Comparison of ENCODE assay signal across 15 cellular contexts in genomic region chr9:113504725-113505590, GRCh38. TPM values are rescaled to one million over a fixed set of nuclear protein-coding genes. Genes with fewer than 3 reads are reported as not detected.
A peak's percentile ranks its signal among the peaks of the same experiment; 100 is the strongest.
DNase-seq lines count a peak whose midpoint lies in the region; ATAC-seq and TF ChIP-seq lines count a peak whose summit lies in the region.
"Had no signal": no experiment of that assay in that cellular context is flagged by ENCODE, and none has a peak within 500 bp of the region (broad histone marks: within the 10 kb centered on the region; RNA-seq: fewer than 3 reads in every experiment).

No MANE protein-coding gene starts in this region.

- H3K79me1 ChIP-seq in neuronal stem cell (ENCODE audit: low read depth, low read length) = no peaks in the 10 kb centered on the region

- H3K4me1 Mint-ChIP-seq in CD4-positive, CD25-positive, alpha-beta regulatory T cell = peaks cover 0 to 6% (median 1%) of the 10 kb centered on the region in 4 donors
- H3K4me1 Mint-ChIP-seq in WTC11 = peaks cover 45% of the 10 kb centered on the region
- H3K4me1 Mint-ChIP-seq in activated CD4-positive, alpha-beta T cell treated with anti-CD3 and anti-CD28 coated beads for 36 hours = peaks cover 6% of the 10 kb centered on the region

- peak overlapping the region; percentile 2 for H3K23ac ChIP-seq in neuronal stem cell (ENCODE audit: low read depth, low read length, poor library complexity)

- no peak for ATAC-seq in CD4-positive, CD25-positive, alpha-beta regulatory T cell (ENCODE audit: low read depth in 2 of 2)
- ATAC-seq in WTC11 = no peak
- no peak for ATAC-seq in activated CD4-positive, alpha-beta T cell treated with anti-CD3 and anti-CD28 coated beads for 36 hours
- no peak for ATAC-seq in HG03460 (IDR thresholded peaks at IDR 0.05; ENCODE audit: unreplicated experiment)
- ATAC-seq: left lung had no signal

- H2AK5ac ChIP-seq in neuronal stem cell (ENCODE audit: low read depth, low read length) = peak overlapping the region; percentile 86

- H3K14ac ChIP-seq in neuronal stem cell (ENCODE audit: low read length) = no peak overlapping the region

- no CpG with 5 or more reads among the region's 9 CpGs for WGBS in neuronal stem cell (ENCODE audit: extremely low coverage in 2 of 2, insufficient read length in 2 of 2, insufficient replicate concordance in 1 of 2), 2 donors

- no peak overlapping the region for H2BK120ac ChIP-seq in neuronal stem cell (ENCODE audit: low read depth, low read length)

- H3K4me3 ChIP-seq in CD4-positive, CD25-positive, alpha-beta regulatory T cell (ENCODE audit: low read depth, low read length) = no peak overlapping the region
- H3K4me3 ChIP-seq in fibroblast of mammary gland (ENCODE audit: control insufficient read depth, low read depth, low read length) = no peak overlapping the region
- H3K4me3 ChIP-seq in neuronal stem cell (ENCODE audit: low read length in 2 of 2) = no peak overlapping the region
- H3K4me3 ChIP-seq: skin epidermis had no signal

- H3K27ac ChIP-seq in CD4-positive, CD25-positive, alpha-beta regulatory T cell (ENCODE audit: insufficient read depth, low read length, poor library complexity, severe bottlenecking) = no peak overlapping the region
- H3K27ac ChIP-seq in neuronal stem cell (replicated peaks; ENCODE audit: low read length) = no peak overlapping the region
- H3K27ac ChIP-seq: left lung, suprapubic skin had no signal

- H3K27me3 ChIP-seq in CD4-positive, CD25-positive, alpha-beta regulatory T cell (ENCODE audit: control insufficient read depth, insufficient read depth, low read length) = no peaks in the 10 kb centered on the region
- peaks cover 0 to 9% (median 0%) of the 10 kb centered on the region in 3 experiments for H3K27me3 ChIP-seq in neuronal stem cell (ENCODE audit: control insufficient read depth in 3 of 3, insufficient read depth in 3 of 3, low read depth in 1 of 3, low read length in 3 of 3)
- H3K27me3 ChIP-seq: left lung, suprapubic skin had no signal

- H3K4me1 ChIP-seq in CD4-positive, CD25-positive, alpha-beta regulatory T cell (ENCODE audit: control insufficient read depth, insufficient read depth, low read length, poor library complexity, severe bottlenecking) = no peaks in the 10 kb centered on the region
- peaks cover 29 to 67% of the 10 kb centered on the region in 2 donors for H3K4me1 ChIP-seq in neuronal stem cell (ENCODE audit: control insufficient read depth in 2 of 2, insufficient read depth in 1 of 2, low read depth in 1 of 2, low read length in 2 of 2)

- CTCF ChIA-PET in WTC11 (lab: Charles Lee) = no interaction called here
- CTCF ChIA-PET in activated CD4-positive, alpha-beta T cell treated with anti-CD3 and anti-CD28 coated beads for 36 hours (lab: Charles Lee) = interaction anchor here (0.8 to 1.0 kb wide), 3 partner anchors 28 to 169 kb away, joined by 3 read pairs; no protein-coding TSS in a partner anchor

- no peak overlapping the region for H2BK15ac ChIP-seq in neuronal stem cell (ENCODE audit: low read length)

- intact Hi-C loops in activated CD4-positive, alpha-beta T cell treated with anti-CD3 and anti-CD28 coated beads for 36 hours (cut with DNase I, micrococcal nuclease) = no loop called here

- H3K27me3 Mint-ChIP-seq in CD4-positive, CD25-positive, alpha-beta regulatory T cell = no peaks in the 10 kb centered on the region
- peaks cover 2% of the 10 kb centered on the region; the same call in 1 of the 2 replicates for H3K27me3 Mint-ChIP-seq in WTC11 (ENCODE audit: low read depth)
- no peaks in the 10 kb centered on the region for H3K27me3 Mint-ChIP-seq in activated CD4-positive, alpha-beta T cell treated with anti-CD3 and anti-CD28 coated beads for 36 hours

- TF ChIP-seq CTCF in WTC11 (IDR thresholded peaks at IDR 0.05) (no peak), fibroblast of mammary gland (conservative IDR thresholded peaks at IDR 0.05; ENCODE audit: control insufficient read depth, insufficient read depth, low read depth, low read length) (no peak)

- H3K9me3 ChIP-seq in CD4-positive, CD25-positive, alpha-beta regulatory T cell (ENCODE audit: control insufficient read depth in 2 of 2, low read length in 2 of 2) = no peaks in the 10 kb centered on the region
- no peaks in the 10 kb centered on the region for H3K9me3 ChIP-seq in neuronal stem cell (replicated peaks in 1 of 2; ENCODE audit: control insufficient read depth in 2 of 2, insufficient read depth in 1 of 2, low read depth in 1 of 2, low read length in 2 of 2)
- H3K9me3 ChIP-seq: left lung, suprapubic skin had no signal

- peak overlapping the region in 2 of 3 donors; percentile 51 to 57 for H3K27ac Mint-ChIP-seq in CD4-positive, CD25-positive, alpha-beta regulatory T cell
- H3K27ac Mint-ChIP-seq in WTC11 = no peak overlapping the region
- no peak overlapping the region for H3K27ac Mint-ChIP-seq in activated CD4-positive, alpha-beta T cell treated with anti-CD3 and anti-CD28 coated beads for 36 hours

- POLR2A ChIA-PET in WTC11 (lab: Charles Lee) = no interaction called here
- POLR2A ChIA-PET in activated CD4-positive, alpha-beta T cell treated with anti-CD3 and anti-CD28 coated beads for 36 hours (lab: Charles Lee) = no interaction called here

- H2BK5ac ChIP-seq in neuronal stem cell (ENCODE audit: low read length) = peak overlapping the region; percentile 9

- H4K91ac ChIP-seq in neuronal stem cell (ENCODE audit: low read depth, low read length, poor library complexity) = no peak overlapping the region

- H3K4ac ChIP-seq in neuronal stem cell (ENCODE audit: low read length) = peak overlapping the region; percentile 61

- no peaks in the 10 kb centered on the region for H3K36me3 Mint-ChIP-seq in CD4-positive, CD25-positive, alpha-beta regulatory T cell
- H3K36me3 Mint-ChIP-seq in WTC11 = no peaks in the 10 kb centered on the region
- no peaks in the 10 kb centered on the region for H3K36me3 Mint-ChIP-seq in activated CD4-positive, alpha-beta T cell treated with anti-CD3 and anti-CD28 coated beads for 36 hours (ENCODE audit: low read depth)

- no peak overlapping the region for H3K4me3 Mint-ChIP-seq in CD4-positive, CD25-positive, alpha-beta regulatory T cell
- no peak overlapping the region for H3K4me3 Mint-ChIP-seq in WTC11
- H3K4me3 Mint-ChIP-seq in activated CD4-positive, alpha-beta T cell treated with anti-CD3 and anti-CD28 coated beads for 36 hours = no peak overlapping the region

- H3K9me3 Mint-ChIP-seq in CD4-positive, CD25-positive, alpha-beta regulatory T cell = no peaks in the 10 kb centered on the region
- no peaks in the 10 kb centered on the region for H3K9me3 Mint-ChIP-seq in WTC11
- no peaks in the 10 kb centered on the region for H3K9me3 Mint-ChIP-seq in activated CD4-positive, alpha-beta T cell treated with anti-CD3 and anti-CD28 coated beads for 36 hours (ENCODE audit: low read depth)

- no peak for DNase-seq in CD4-positive, CD25-positive, alpha-beta regulatory T cell
- DNase-seq in WTC11 (ENCODE audit: low spot score) (no peak), fibroblast of mammary gland (ENCODE audit: low read depth) (peak; percentile 38), neuronal stem cell (ENCODE audit: low spot score) (no peak), SHP77 (lab: John Stamatoyannopoulos, UW) (no peak), MV-4-11 (lab: John Stamatoyannopoulos, UW) (no peak)
- DNase-seq in activated CD4-positive, alpha-beta T cell treated with anti-CD3 and anti-CD28 coated beads for 36 hours = no peak
- DNase-seq: activated CD4-positive, alpha-beta T cell treated with anti-CD3 and anti-CD28 coated beads, Interleukin-2, amount 50 U/mL, for 1 hour; anterior cingulate cortex; left lung; SIG-M5; T1000 had no signal

- no peaks in the 10 kb centered on the region for H3K36me3 ChIP-seq in CD4-positive, CD25-positive, alpha-beta regulatory T cell (ENCODE audit: control insufficient read depth, insufficient read depth, low read length)
- peaks cover 0 to 9% of the 10 kb centered on the region in 2 donors for H3K36me3 ChIP-seq in neuronal stem cell (replicated peaks in 1 of 2; ENCODE audit: control insufficient read depth in 2 of 2, insufficient read depth in 2 of 2, low read length in 2 of 2)
- H3K36me3 ChIP-seq: suprapubic skin had no signal

- no peak overlapping the region for H2AFZ ChIP-seq in neuronal stem cell (ENCODE audit: low read length)

- no peak overlapping the region for H2BK12ac ChIP-seq in neuronal stem cell (ENCODE audit: low read length)

- H3K9ac ChIP-seq in neuronal stem cell (ENCODE audit: low read depth, low read length, poor library complexity) = no peak overlapping the region

- no peak overlapping the region for H3K4me2 ChIP-seq in neuronal stem cell (ENCODE audit: insufficient read depth, low read length, poor library complexity, severe bottlenecking)

- H4K8ac ChIP-seq in neuronal stem cell (ENCODE audit: low read depth, low read length) = no peak overlapping the region

- peak overlapping the region; percentile 5 for H3K18ac ChIP-seq in neuronal stem cell (ENCODE audit: low read length)

TF ChIP-seq in WTC11, 78 proteins besides CTCF, POLR2A, EP300 and RAD21 (continues in another document):
- TF ChIP-seq GABPB1 (CRISPR knock-in tag; IDR thresholded peaks at IDR 0.05) = peak; percentile 65; the same call in 1 of the 2 replicates
- TF ChIP-seq ZNF512 (CRISPR knock-in tag; IDR thresholded peaks at IDR 0.05; ENCODE audit: borderline replicate concordance) = no peak
- TF ChIP-seq FOXJ3 (CRISPR knock-in tag; IDR thresholded peaks at IDR 0.05; ENCODE audit: borderline replicate concordance) = no peak

RNA-seq across cellular contexts. Expression of gene RGS3, which starts 41.4 kb away (rescaled TPM):
- total RNA-seq in CD4-positive, CD25-positive, alpha-beta regulatory T cell = 12.6 TPM
- 10 to 100 TPM in 3 of 4 donors, 1 to 10 TPM in 1; 8.5 to 15.5 (median 11.3) TPM for polyA plus RNA-seq in CD4-positive, CD25-positive, alpha-beta regulatory T cell
- 15.0 to 17.2 TPM (median 16.6 TPM) in 3 replicates for total RNA-seq in WTC11 (2021)
- polyA plus RNA-seq in neuronal stem cell (2013, experiment 1 of 2) = 26.4 TPM
- polyA plus RNA-seq in neuronal stem cell (2013, experiment 2 of 2) = 26.2 TPM
- total RNA-seq in activated CD4-positive, alpha-beta T cell treated with anti-CD3 and anti-CD28 coated beads for 36 hours = 10 to 100 TPM; 55.9 to 62.2 TPM

Comparison
In these comparisons a context has a peak if more than half of its experiments do, and no peak if none do; other contexts are left out.
1. H3K27ac Mint-ChIP-seq: peak in CD4-positive, CD25-positive, alpha-beta regulatory T cell (2 of 3); none in WTC11 (single experiment) and activated CD4-positive, alpha-beta T cell treated with anti-CD3 and anti-CD28 coated beads for 36 hours (single experiment).